In the genomic region with DNA sequence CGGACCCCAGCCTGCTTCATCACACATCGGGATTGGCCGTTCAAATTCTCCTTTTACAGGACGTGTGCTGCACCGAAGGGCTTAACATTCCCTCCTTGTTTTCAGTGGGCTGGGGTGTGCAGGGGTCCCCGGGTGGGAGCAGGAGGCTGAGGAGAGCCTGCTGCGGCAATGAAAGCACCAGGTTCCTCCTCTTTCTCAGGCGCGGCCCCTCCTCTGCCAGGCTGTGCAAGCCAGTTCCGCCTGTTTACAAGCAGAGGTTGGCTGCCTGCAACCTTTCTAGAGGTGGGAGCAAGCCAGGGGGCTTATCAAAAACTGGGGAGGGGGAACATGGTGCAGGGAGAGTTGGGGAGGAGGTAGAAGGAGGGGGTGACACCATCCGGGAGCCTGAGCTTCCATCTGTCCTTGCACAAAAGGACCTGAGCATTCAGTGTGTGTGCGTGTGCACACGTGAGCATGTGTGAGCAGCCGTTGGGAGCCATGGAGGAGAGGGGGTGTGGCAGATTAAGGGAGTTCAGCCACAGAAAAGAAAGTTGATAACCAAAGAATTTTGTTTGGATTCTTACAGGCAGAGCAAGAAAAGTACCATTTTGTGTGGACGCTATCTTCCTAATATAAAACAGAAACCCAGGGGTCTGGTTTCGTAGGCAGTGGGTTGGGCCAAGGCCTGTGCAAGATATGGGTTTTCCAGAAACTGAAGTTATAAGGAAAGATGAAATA, we compare ENCODE assay signal across 18 cellular contexts.
DNase-seq lines count a peak whose midpoint lies in the region; ATAC-seq and TF ChIP-seq lines count a peak whose summit lies in the region.
"Had no signal": no experiment of that assay in that cellular context is flagged by ENCODE, and none has a peak within 500 bp of the region (broad histone marks: within the 10 kb centered on the region; RNA-seq: fewer than 3 reads in every experiment).

No MANE protein-coding gene starts in this region.

- BruUV-seq in Panc1 (replicated peaks; lab: Mats Ljungman, UMichigan): no TSS peak

- H3K27ac ChIP-seq in Panc1 (ENCODE audit: low read length): peak overlapping the region; percentile 21; the same call in 1 of the 2 replicates
- H3K27ac ChIP-seq in neuronal stem cell (replicated peaks; ENCODE audit: low read length): peak overlapping the region; percentile 16
- H3K27ac ChIP-seq: SJCRH30 had no signal

- no peak overlapping the region for H3K4me2 ChIP-seq in neuronal stem cell (ENCODE audit: insufficient read depth, low read length, poor library complexity, severe bottlenecking)

- in situ Hi-C loops in Panc1 (cut with HindIII; ENCODE audit: low pct_unique_long_range_greater_than_20kb, low sequenced_read_pairs): no loop called here

- peaks cover 55% of the 10 kb centered on the region for H3K4me1 Mint-ChIP-seq in type B pancreatic cell (ENCODE audit: unreplicated experiment)

- H3K23ac ChIP-seq in neuronal stem cell (ENCODE audit: low read depth, low read length, poor library complexity): no peak overlapping the region

- no peak overlapping the region for H3K4ac ChIP-seq in neuronal stem cell (ENCODE audit: low read length)

- H3K9ac ChIP-seq in neuronal stem cell (ENCODE audit: low read depth, low read length, poor library complexity): no peak overlapping the region

- no peak for ATAC-seq in Panc1
- no peak for ATAC-seq in left ventricle myocardium superior
- ATAC-seq in activated CD4-positive, CD25-positive, alpha-beta regulatory T cell treated with anti-CD3 and anti-CD28 coated beads, Interleukin-2, amount 50 U/mL, for 24 hours: no peak

- intact Hi-C loops in Panc1 (cut with micrococcal nuclease; ENCODE audit: unreplicated experiment) (no loop called here), left ventricle myocardium superior (cut with micrococcal nuclease) (no loop called here), lower leg skin (cut with DNase I; ENCODE audit: low total_unique reads) (no loop called here)

- CTCF ChIA-PET in Panc1 (lab: Charles Lee): no interaction called here

- no peak overlapping the region for H2BK15ac ChIP-seq in neuronal stem cell (ENCODE audit: low read length)

- no peaks in the 10 kb centered on the region for H3K36me3 Mint-ChIP-seq in type B pancreatic cell

- H2AK5ac ChIP-seq in neuronal stem cell (ENCODE audit: low read depth, low read length): no peak overlapping the region

- no peak overlapping the region for H3K14ac ChIP-seq in neuronal stem cell (ENCODE audit: low read length)

- peak overlapping the region; percentile 87 for H3K27ac Mint-ChIP-seq in type B pancreatic cell

- TF ChIP-seq POLR2A in lower leg skin (IDR thresholded peaks at IDR 0.05): no peak

- peak overlapping the region; percentile 66 for H3K4me3 Mint-ChIP-seq in type B pancreatic cell
- H3K4me3 Mint-ChIP-seq: H9 had no signal

- H3K27me3 Mint-ChIP-seq in type B pancreatic cell: no peaks in the 10 kb centered on the region

- H3K79me1 ChIP-seq in neuronal stem cell (ENCODE audit: low read depth, low read length): no peaks in the 10 kb centered on the region

- peak overlapping the region; percentile 54 for H2AFZ ChIP-seq in neuronal stem cell (ENCODE audit: low read length)

- no peak overlapping the region for H2BK5ac ChIP-seq in neuronal stem cell (ENCODE audit: low read length)

- H2BK12ac ChIP-seq in neuronal stem cell (ENCODE audit: low read length): no peak overlapping the region

- no peak overlapping the region for H3K4me3 ChIP-seq in Panc1 (ENCODE audit: low read depth in 2 of 2, low read length in 2 of 2)
- H3K4me3 ChIP-seq in fibroblast of the aortic adventitia (ENCODE audit: low read depth, low read length): no peak overlapping the region
- H3K4me3 ChIP-seq in neuronal stem cell (ENCODE audit: low read length in 2 of 2): no peak overlapping the region
- H3K4me3 ChIP-seq in lower leg skin (ENCODE audit: low read depth, poor library complexity, severe bottlenecking): no peak overlapping the region
- H3K4me3 ChIP-seq: SJCRH30 had no signal

- H3K4me1 ChIP-seq in Panc1 (ENCODE audit: control insufficient read depth, insufficient read depth, low read length): peaks cover 26% of the 10 kb centered on the region
- peaks cover 12 to 18% of the 10 kb centered on the region in 2 donors for H3K4me1 ChIP-seq in neuronal stem cell (ENCODE audit: control insufficient read depth in 2 of 2, insufficient read depth in 1 of 2, low read depth in 1 of 2, low read length in 2 of 2)

- H3K27me3 ChIP-seq in Panc1 (ENCODE audit: control insufficient read depth, insufficient read depth, low read length) (no peaks in the 10 kb centered on the region), neuronal stem cell (ENCODE audit: control insufficient read depth in 3 of 3, insufficient read depth in 3 of 3, low read depth in 1 of 3, low read length in 3 of 3) (no peaks in the 10 kb centered on the region)
- H3K27me3 ChIP-seq: SJCRH30 had no signal

- no peak overlapping the region for H4K91ac ChIP-seq in neuronal stem cell (ENCODE audit: low read depth, low read length, poor library complexity)

- H2BK120ac ChIP-seq in neuronal stem cell (ENCODE audit: low read depth, low read length): no peak overlapping the region

- H3K9me3 ChIP-seq in Panc1 (ENCODE audit: control insufficient read depth, insufficient read depth, low read depth, low read length) (no peaks in the 10 kb centered on the region), neuronal stem cell (replicated peaks in 1 of 2; ENCODE audit: control insufficient read depth in 2 of 2, insufficient read depth in 1 of 2, low read depth in 1 of 2, low read length in 2 of 2) (no peaks in the 10 kb centered on the region)
- H3K9me3 ChIP-seq: SJCRH30 had no signal

- no CpG with 5 or more reads among the region's 16 CpGs for WGBS in neuronal stem cell (ENCODE audit: extremely low coverage in 2 of 2, insufficient read length in 2 of 2, insufficient replicate concordance in 1 of 2), 2 donors
- WGBS in lower leg skin, 2 donors: 82 to 83% methylated on average over 16 of the region's 16 CpGs

- POLR2A ChIA-PET in Panc1 (lab: Charles Lee): no interaction called here

- TF ChIP-seq CTCF in Panc1 (IDR thresholded peaks at IDR 0.05) (no peak), fibroblast of the aortic adventitia (IDR thresholded peaks at IDR 0.05; ENCODE audit: insufficient read depth, low read length) (no peak), type B pancreatic cell (conservative IDR thresholded peaks at IDR 0.05) (no peak), lower leg skin (IDR thresholded peaks at IDR 0.05) (no peak)

- H3K18ac ChIP-seq in neuronal stem cell (ENCODE audit: low read length): peak overlapping the region; percentile 76

- peaks cover 3% of the 10 kb centered on the region for H3K9me3 Mint-ChIP-seq in type B pancreatic cell
- H3K9me3 Mint-ChIP-seq: H9 had no signal

- no peak overlapping the region for H4K8ac ChIP-seq in neuronal stem cell (ENCODE audit: low read depth, low read length)

- DNase-seq in Panc1 (ENCODE audit: low read depth, low spot score): no peak
- peak; percentile 3 for DNase-seq in fibroblast of the aortic adventitia (ENCODE audit: low read depth)
- DNase-seq in neuronal stem cell (ENCODE audit: low spot score): peak; percentile 12
- no peak for DNase-seq in type B pancreatic cell (ENCODE audit: extremely low spot score, unreplicated experiment)
- DNase-seq in left ventricle myocardium superior: no peak
- DNase-seq in T-helper 2 cell: no peak
- DNase-seq in lower leg skin (ENCODE audit: low spot score in 2 of 2): no peak
- DNase-seq: ACHN, AML-193, COR-L47, DMS53, H9, NCI-H187, NCI-H69, OCI-M1, RPMI8226, SJCRH30 had no signal

- no peaks in the 10 kb centered on the region for H3K36me3 ChIP-seq in Panc1 (ENCODE audit: control insufficient read depth, insufficient read depth, low read length)
- no peaks in the 10 kb centered on the region for H3K36me3 ChIP-seq in neuronal stem cell (replicated peaks in 1 of 2; ENCODE audit: control insufficient read depth in 2 of 2, insufficient read depth in 2 of 2, low read length in 2 of 2)
- H3K36me3 ChIP-seq: SJCRH30 had no signal

Comparison
In these comparisons a context has a peak if more than half of its experiments do, and no peak if none do; other contexts are left out.
1. DNase-seq: peak in fibroblast of the aortic adventitia (single experiment) and neuronal stem cell (single experiment); none in Panc1 (single experiment), type B pancreatic cell (single experiment), left ventricle myocardium superior (single experiment), T-helper 2 cell (0 of 5) and lower leg skin (0 of 2).